11 cellular contexts compared by ENCODE assay signal in genomic region chr20:1811621-1812498, GRCh38.
DNase-seq lines count a peak whose midpoint lies in the region; ATAC-seq, FAIRE-seq and TF ChIP-seq lines count a peak whose summit lies in the region.
"Had no signal": no experiment of that assay in that cellular context is flagged by ENCODE, and none has a peak within 500 bp of the region (broad histone marks: within the 10 kb centered on the region; RNA-seq: fewer than 3 reads in every experiment).

No MANE protein-coding gene starts in this region.

- H3K36me3 ChIP-seq in heart right ventricle (no peaks in the 10 kb centered on the region), esophagus (ENCODE audit: control insufficient read depth in 2 of 2, insufficient read depth in 2 of 2, low read length in 1 of 2) (no peaks in the 10 kb centered on the region), vagina (no peaks in the 10 kb centered on the region)

- H3K4me1 Mint-ChIP-seq in nephron progenitor cell = peaks cover 66% of the 10 kb centered on the region

- TF ChIP-seq CTCF in heart right ventricle (IDR thresholded peaks at IDR 0.05) (no peak), nephron progenitor cell (IDR thresholded peaks at IDR 0.05) (no peak), vagina (IDR thresholded peaks at IDR 0.05) (no peak)

- DNase-seq in heart right ventricle (no peak), Right ventricle myocardium inferior (ENCODE audit: missing footprints) (no peak), nephron progenitor cell (no peak), vagina (ENCODE audit: extremely low spot score in 2 of 2) (peak; percentile 58 to 64), RCC 7860 (ENCODE audit: low spot score) (no peak), GM19238 (ENCODE audit: insufficient read length, low spot score) (no peak)
- DNase-seq: NCI-H187, SHP77 treated with DMSO at 0.1 percent for 48 hours, testis had no signal

- peaks cover 17 to 67% (median 52%) of the 10 kb centered on the region in 9 donors for H3K4me1 ChIP-seq in heart right ventricle
- peaks cover 0 to 7% of the 10 kb centered on the region in 2 donors for H3K4me1 ChIP-seq in esophagus (ENCODE audit: control insufficient read depth in 2 of 2, insufficient read depth in 2 of 2, low read length in 1 of 2)
- peaks cover 55% of the 10 kb centered on the region for H3K4me1 ChIP-seq in vagina

- WGBS in heart right ventricle, 2 donors = 57 to 62% methylated on average over 5 of the region's 5 CpGs
- WGBS in esophagus, 2 donors = 63 to 71% methylated on average over 5 of the region's 5 CpGs

- H3K27me3 Mint-ChIP-seq in nephron progenitor cell (ENCODE audit: low read depth, poor library complexity) = no peaks in the 10 kb centered on the region

- H3K27ac Mint-ChIP-seq in nephron progenitor cell = peak overlapping the region; percentile 33

- no peaks in the 10 kb centered on the region for H3K36me3 Mint-ChIP-seq in nephron progenitor cell (ENCODE audit: low read depth)

- H3K9me3 Mint-ChIP-seq in nephron progenitor cell = no peaks in the 10 kb centered on the region

- FAIRE-seq in RCC 7860 (lab: Jason Lieb, UNC) = no peak

- H3K27ac ChIP-seq in heart right ventricle (peak overlapping the region in 9 of 10 donors; percentile 53 to 88 (median 77)), esophagus (ENCODE audit: low read depth in 2 of 2, low read length in 1 of 2) (peak overlapping the region; percentile 30 to 56), vagina (peak overlapping the region; percentile 15)

- ATAC-seq in heart right ventricle = peak in 1 of 8 donors; percentile 38
- ATAC-seq in Right ventricle myocardium inferior = no peak
- no peak for ATAC-seq in HG03565 (IDR thresholded peaks at IDR 0.05; ENCODE audit: unreplicated experiment)

- no peak overlapping the region for H3K4me3 Mint-ChIP-seq in nephron progenitor cell

- no peaks in the 10 kb centered on the region for H3K27me3 ChIP-seq in heart right ventricle
- H3K27me3 ChIP-seq in esophagus (ENCODE audit: control insufficient read depth in 1 of 2, insufficient read depth in 2 of 2, low read length in 2 of 2) = no peaks in the 10 kb centered on the region
- no peaks in the 10 kb centered on the region for H3K27me3 ChIP-seq in vagina
- H3K27me3 ChIP-seq: testis had no signal

- TF ChIP-seq POLR2A in vagina (IDR thresholded peaks at IDR 0.05) = no peak

- no peak overlapping the region for H3K4me3 ChIP-seq in heart right ventricle
- no peak overlapping the region for H3K4me3 ChIP-seq in esophagus (ENCODE audit: low read depth in 1 of 2, low read length in 2 of 2)
- H3K4me3 ChIP-seq in vagina = no peak overlapping the region
- H3K4me3 ChIP-seq: testis had no signal

- intact Hi-C loops in heart right ventricle (cut with DNase I) = loop anchor here in 1 of 10 donors (10.0 kb wide), 1 partner anchor 333 kb away; no protein-coding TSS in a partner anchor
- intact Hi-C loops in Right ventricle myocardium inferior (cut with DNase I) = no loop called here
- intact Hi-C loops in vagina (cut with DNase I) = no loop called here

- H3K9me3 ChIP-seq in heart right ventricle (no peaks in the 10 kb centered on the region), esophagus (ENCODE audit: control insufficient read depth in 2 of 2, insufficient read depth in 1 of 2, low read depth in 1 of 2, low read length in 1 of 2) (no peaks in the 10 kb centered on the region), vagina (no peaks in the 10 kb centered on the region)
- H3K9me3 ChIP-seq: testis had no signal

Comparison
In these comparisons a context has a peak if more than half of its experiments do, and no peak if none do; other contexts are left out.
1. DNase-seq: peak in vagina (2 of 2); none in heart right ventricle (0 of 2), Right ventricle myocardium inferior (single experiment), nephron progenitor cell (single experiment), RCC 7860 (single experiment) and GM19238 (single experiment).
2. H3K27ac ChIP-seq: peak in every context shown above with its lines; median percentile 77 in heart right ventricle; 43 in esophagus; 15 in vagina.